ENCODE assay signal across 1 cellular context in genomic region chr21:17900990-17901385, GRCh38.
TF ChIP-seq lines count a peak whose summit lies in the region.

No MANE protein-coding gene starts in this region.

TF ChIP-seq in H1, 55 proteins besides CTCF, POLR2A, EP300 and RAD21:
- TF ChIP-seq CREB1 (IDR thresholded peaks at IDR 0.05), result no peak
- no peak for TF ChIP-seq SP4 (IDR thresholded peaks at IDR 0.05; ENCODE audit: low read length)
- TF ChIP-seq TBP (IDR thresholded peaks at IDR 0.05; ENCODE audit: low read depth, low read length), result no peak
- TF ChIP-seq BRCA1 (IDR thresholded peaks at IDR 0.05; ENCODE audit: low read depth, low read length), result no peak
- TF ChIP-seq GABPA (IDR thresholded peaks at IDR 0.05; ENCODE audit: borderline replicate concordance, insufficient read depth, low read length), result no peak
- no peak for TF ChIP-seq ZNF274 (IDR thresholded peaks at IDR 0.05; ENCODE audit: borderline replicate concordance, extremely low read depth, low read length)
- no peak for TF ChIP-seq PHF8 (conservative IDR thresholded peaks at IDR 0.05; ENCODE audit: low read depth, low read length)
- TF ChIP-seq NRF1 (IDR thresholded peaks at IDR 0.05; ENCODE audit: low read depth, low read length), result no peak
- no peak for TF ChIP-seq NANOG (IDR thresholded peaks at IDR 0.05; ENCODE audit: insufficient read depth, low read depth, low read length, poor library complexity, severe bottlenecking)
- TF ChIP-seq TAF7 (optimal IDR thresholded peaks at IDR 0.05; ENCODE audit: borderline replicate concordance, low read depth, low read length), result no peak
- no peak for TF ChIP-seq YY1 (IDR thresholded peaks at IDR 0.05; ENCODE audit: low read depth, low read length)
